13 cellular contexts compared by ENCODE assay signal in genomic region chr15:100863406-100864198, GRCh38. TPM values are rescaled to one million over a fixed set of nuclear protein-coding genes. Genes with fewer than 3 reads are reported as not detected.
A peak's percentile ranks its signal among the peaks of the same experiment; 100 is the strongest.
DNase-seq lines count a peak whose midpoint lies in the region; ATAC-seq and TF ChIP-seq lines count a peak whose summit lies in the region.
"Had no signal": no experiment of that assay in that cellular context is flagged by ENCODE, and none has a peak within 500 bp of the region (broad histone marks: within the 10 kb centered on the region; RNA-seq: fewer than 3 reads in every experiment).

No MANE protein-coding gene starts in this region.

- intact Hi-C loops in heart right ventricle (cut with DNase I) = no loop called here

- peak overlapping the region in 6 of 10 donors; percentile 33 to 67 (median 42) for H3K27ac ChIP-seq in heart right ventricle

- DNase-seq in AG20443 (ENCODE audit: low spot score) = peak; percentile 32
- peak; percentile 48 for DNase-seq in adipocyte (ENCODE audit: low read depth)
- DNase-seq in heart right ventricle = peak; percentile 54 to 71
- DNase-seq in omental fat pad (ENCODE audit: low spot score) = no peak
- DNase-seq in T-helper 1 cell = no peak
- no peak for DNase-seq in activated effector memory CD4-positive, alpha-beta T cell treated with Interleukin-2 at 50 U/mL for 16 hours
- DNase-seq in D341Med (ENCODE audit: low spot score) = no peak
- no peak for DNase-seq in stimulated activated CD4-positive, alpha-beta T cell treated with anti-CD3 and anti-CD28 coated beads, Interleukin-2, amount 100 ng/mL, for 24 hours
- DNase-seq: BE2C, NCI-H146, PC-3 had no signal

- peaks cover 31% of the 10 kb centered on the region for H3K4me1 ChIP-seq in adipocyte (ENCODE audit: control insufficient read depth, insufficient read depth, low read length)
- peaks cover 0 to 8% (median 0%) of the 10 kb centered on the region in 9 donors for H3K4me1 ChIP-seq in heart right ventricle
- H3K4me1 ChIP-seq: BE2C had no signal

- no peak for TF ChIP-seq CTCF in heart right ventricle (IDR thresholded peaks at IDR 0.05)
- no peak for TF ChIP-seq CTCF in omental fat pad (IDR thresholded peaks at IDR 0.05)

- H3K27me3 ChIP-seq in adipocyte (replicated peaks; ENCODE audit: control insufficient read depth, insufficient read depth, low read length) (no peaks in the 10 kb centered on the region), heart right ventricle (peaks cover 0 to 8% (median 0%) of the 10 kb centered on the region in 7 donors)
- H3K27me3 ChIP-seq: BE2C had no signal

- peak; percentile 60 to 84 (median 81) for ATAC-seq in heart right ventricle
- ATAC-seq in omental fat pad (ENCODE audit: low FRiP score) = peak; percentile 51
- ATAC-seq: activated naive CD4-positive, alpha-beta T cell treated with anti-CD3 and anti-CD28 coated beads, Interleukin-2, amount 50 U/mL, for 72 hours; PC-3 had no signal

- H3K9ac ChIP-seq in adipocyte (ENCODE audit: low read length) = peak overlapping the region; percentile 64

- H3K4me3 ChIP-seq in adipocyte (ENCODE audit: low read length) (peak overlapping the region; percentile 55), heart right ventricle (no peak overlapping the region)
- H3K4me3 ChIP-seq: skin epidermis had no signal

- no peaks in the 10 kb centered on the region for H3K36me3 ChIP-seq in adipocyte (ENCODE audit: control insufficient read depth, insufficient read depth, low read length, severe bottlenecking)
- no peaks in the 10 kb centered on the region for H3K36me3 ChIP-seq in heart right ventricle
- H3K36me3 ChIP-seq: BE2C had no signal

- peaks cover 9% of the 10 kb centered on the region for H3K9me3 ChIP-seq in adipocyte (ENCODE audit: control insufficient read depth, low read length)
- H3K9me3 ChIP-seq in heart right ventricle = peaks cover 0 to 11% (median 5%) of the 10 kb centered on the region in 11 donors

- 57 to 60% methylated on average over 21 of the region's 21 CpGs for WGBS in heart right ventricle, 2 donors

RNA-seq across cellular contexts. Expression of gene ALDH1A3, which starts 16.0 kb away (rescaled TPM):
- total RNA-seq in heart right ventricle = 10 to 100 TPM in 1 of 10 donors, 1 to 10 TPM in 8, under 1 TPM in 1; 0.96 to 24.9 (median 2.3) TPM
- 1 to 10 TPM; 2.1 to 4.9 TPM for polyA plus RNA-seq in heart right ventricle
- 1,000 to 10,000 TPM in 1 of 4 donors, 100 to 1,000 TPM in 2, 10 to 100 TPM in 1; 61.3 to 1,088 (median 519) TPM for total RNA-seq in omental fat pad
- total RNA-seq: activated naive CD4-positive, alpha-beta T cell treated with anti-CD3 and anti-CD28 coated beads, Interleukin-2, amount 50 U/mL, for 72 hours had no signal

RNA-seq across cellular contexts. Expression of gene LRRK1, which starts 55.6 kb away (rescaled TPM):
- total RNA-seq in heart right ventricle (1 to 10 TPM; 1.5 to 8.1 (median 2.0) TPM), omental fat pad (10 to 100 TPM in 3 of 4 donors, 1 to 10 TPM in 1; 9.4 to 35.5 (median 16.9) TPM)
- polyA plus RNA-seq in heart right ventricle = 1 to 10 TPM; 1.8 to 1.9 TPM

Comparison
In these comparisons a context has a peak if more than half of its experiments do, and no peak if none do; other contexts are left out.
1. DNase-seq: peak in AG20443 (single experiment), adipocyte (single experiment) and heart right ventricle (2 of 2); none in omental fat pad (single experiment), T-helper 1 cell (0 of 5), activated effector memory CD4-positive, alpha-beta T cell treated with Interleukin-2 at 50 U/mL for 16 hours (single experiment), D341Med (single experiment) and stimulated activated CD4-positive, alpha-beta T cell treated with anti-CD3 and anti-CD28 coated beads, Interleukin-2, amount 100 ng/mL, for 24 hours (0 of 2).